15 cellular contexts compared by ENCODE assay signal in the genomic region with DNA sequence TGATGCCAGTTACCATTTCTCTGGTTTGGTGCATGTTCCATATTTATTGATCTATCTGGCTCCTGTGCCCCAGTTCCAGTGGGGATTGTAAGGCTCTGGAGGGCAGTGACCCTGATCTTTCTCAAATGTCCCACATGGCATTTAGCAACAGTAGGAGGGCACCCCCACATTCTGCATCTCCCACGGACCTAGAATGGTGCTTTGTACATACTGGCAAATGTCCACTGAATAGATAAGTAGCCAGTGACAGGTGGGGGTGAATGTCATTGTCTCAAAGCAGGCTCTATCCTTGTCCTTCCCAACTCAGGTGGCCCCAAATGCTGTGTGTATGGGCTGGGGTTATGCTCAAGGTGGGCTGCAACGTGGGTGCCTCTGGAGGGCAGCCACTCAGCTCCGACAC.
"Had no signal": no experiment of that assay in that cellular context is flagged by ENCODE, and none has a peak within 500 bp of the region (broad histone marks: within the 10 kb centered on the region; RNA-seq: fewer than 3 reads in every experiment).

No MANE protein-coding gene starts in this region.

- H3K27ac ChIP-seq: cardiac muscle cell, epithelial cell of prostate, lower lobe of right lung, neutrophil, upper lobe of right lung had no signal

- H3K9me3 ChIP-seq: lower lobe of right lung, mucosa of descending colon, neutrophil, upper lobe of right lung had no signal

- H3K4me3 ChIP-seq: cardiac muscle cell, lower lobe of right lung, mucosa of descending colon, upper lobe of right lung had no signal

- DNase-seq: activated CD4-positive, alpha-beta T cell treated with anti-CD3 and anti-CD28 coated beads for 1 hour; activated CD4-positive, alpha-beta T cell treated with anti-CD3 and anti-CD28 coated beads, Interleukin-2, amount 50 U/mL, for 48 hours; activated effector memory CD4-positive, alpha-beta T cell treated with anti-CD3 and anti-CD28 coated beads, Interleukin-2, amount 50 U/mL, for 16 hours; activated T-cell treated with anti-CD3 and anti-CD28 coated beads, Interleukin-2, amount 50 U/mL, for 4 hours; effector CD8-positive, alpha-beta T cell; lower lobe of right lung; mucosa of descending colon; naive thymus-derived CD8-positive, alpha-beta T cell; right cardiac atrium; upper lobe of right lung had no signal

- ATAC-seq: activated naive CD4-positive, alpha-beta T cell treated with anti-CD3 and anti-CD28 coated beads, Interleukin-2, amount 50 U/mL, for 72 hours; activated T-cell treated with anti-CD3 and anti-CD28 coated beads, Interleukin-2, amount 50 U/mL, for 4 hours; lower lobe of right lung; mucosa of descending colon; naive thymus-derived CD8-positive, alpha-beta T cell; right cardiac atrium; stimulated activated effector memory CD8-positive, alpha-beta T cell treated with anti-CD3 and anti-CD28 coated beads, Interleukin-12 subunit alpha, Interleukin-12 subunit beta, amount 100 ng/mL, for 72 hours; upper lobe of right lung had no signal

- H3K36me3 ChIP-seq: cardiac muscle cell, lower lobe of right lung, neutrophil, upper lobe of right lung had no signal
